ENCODE assay signal across 8 cellular contexts in the genomic region with DNA sequence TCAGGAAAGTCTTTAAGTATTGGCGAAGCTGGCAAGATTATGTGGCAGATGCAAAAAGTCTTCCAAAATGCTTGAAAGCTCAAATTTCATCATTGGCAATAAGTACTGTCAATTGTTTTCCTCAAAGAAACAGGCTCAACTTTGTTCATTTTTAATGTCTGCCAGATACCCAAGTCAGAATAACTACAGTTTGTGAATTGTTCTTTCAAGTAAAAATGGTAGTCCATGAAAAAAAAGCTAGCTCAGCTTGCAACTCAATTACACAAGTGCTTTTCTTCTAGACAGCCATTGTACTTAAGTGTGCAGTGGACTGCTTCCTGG.
DNase-seq lines count a peak whose midpoint lies in the region; ATAC-seq and TF ChIP-seq lines count a peak whose summit lies in the region.

No MANE protein-coding gene starts in this region.

- no peaks in the 10 kb centered on the region for H3K9me3 ChIP-seq in CD8-positive, alpha-beta T cell (ENCODE audit: low read length)
- H3K9me3 ChIP-seq in MM.1S (replicated peaks; ENCODE audit: insufficient read depth, low read length) (no peaks in the 10 kb centered on the region), neural progenitor cell (ENCODE audit: low read depth) (no peaks in the 10 kb centered on the region)

- H2AFZ ChIP-seq in MM.1S (ENCODE audit: low read length) = 0 out of 2 replicates have a peak overlapping the region, but pooled peaks have one; percentile 1
- H2AFZ ChIP-seq in neural progenitor cell (replicated peaks) = no peak overlapping the region

- peak overlapping the region; percentile 75 for H3K4me3 ChIP-seq in CD8-positive, alpha-beta T cell (ENCODE audit: low read depth, low read length)
- H3K4me3 ChIP-seq in MM.1S (ENCODE audit: low read length) = peak overlapping the region; percentile 86
- H3K4me3 ChIP-seq in neural progenitor cell = no peak overlapping the region

- no peak for TF ChIP-seq CTCF in CD8-positive, alpha-beta T cell (IDR thresholded peaks at IDR 0.05)
- TF ChIP-seq CTCF in MM.1S (IDR thresholded peaks at IDR 0.05; ENCODE audit: low read length) (no peak), neural progenitor cell (IDR thresholded peaks at IDR 0.05) (no peak)

- H3K79me2 ChIP-seq in MM.1S (ENCODE audit: low read length) = peaks cover 79% of the 10 kb centered on the region
- H3K79me2 ChIP-seq in neural progenitor cell (ENCODE audit: low read depth) = peaks cover 64% of the 10 kb centered on the region

- no peak for ATAC-seq in CD8-positive, alpha-beta T cell

- H3K4me1 Mint-ChIP-seq in CD8-positive, alpha-beta T cell (ENCODE audit: low read depth) = peaks cover 49% of the 10 kb centered on the region
- peaks cover 53% of the 10 kb centered on the region for H3K4me1 Mint-ChIP-seq in neural progenitor cell

- peak overlapping the region; percentile 83 for H3K27ac ChIP-seq in CD8-positive, alpha-beta T cell (ENCODE audit: low read depth, low read length)
- H3K27ac ChIP-seq in MM.1S (ENCODE audit: low read length) = peak overlapping the region; percentile 99
- peak overlapping the region; percentile 92 for H3K27ac ChIP-seq in cingulate gyrus (ENCODE audit: low read depth, low read length)
- peak overlapping the region; percentile 99 for H3K27ac ChIP-seq in neural progenitor cell

- no peaks in the 10 kb centered on the region for H3K9me2 ChIP-seq in MM.1S (replicated peaks; ENCODE audit: insufficient read depth, low read length)

- no peaks in the 10 kb centered on the region for H3K27me3 ChIP-seq in CD8-positive, alpha-beta T cell (ENCODE audit: insufficient read depth, low read length)
- H3K27me3 ChIP-seq in MM.1S (replicated peaks; ENCODE audit: insufficient read depth, low read length) (no peaks in the 10 kb centered on the region), neural progenitor cell (no peaks in the 10 kb centered on the region)

- intact Hi-C loops in CD8-positive, alpha-beta T cell (cut with DNase I, micrococcal nuclease) = loop anchor here (1.0 to 10.0 kb wide), 7 partner anchors 67 to 1449 kb away; partner anchors contain the start of genes NUDT9 (in 2 of the 2), HERC5 (in 1 of the 2) and HSD17B11 (in 1 of the 2)

- no peaks in the 10 kb centered on the region for H3K36me3 ChIP-seq in CD8-positive, alpha-beta T cell (ENCODE audit: insufficient read depth, low read length)
- H3K36me3 ChIP-seq in MM.1S (replicated peaks; ENCODE audit: insufficient read depth, low read length) (no peaks in the 10 kb centered on the region), neural progenitor cell (no peaks in the 10 kb centered on the region)

- peaks cover 35% of the 10 kb centered on the region for H3K4me1 ChIP-seq in CD8-positive, alpha-beta T cell (ENCODE audit: insufficient read depth, low read length)
- H3K4me1 ChIP-seq in MM.1S (ENCODE audit: low read length) (peaks cover 32% of the 10 kb centered on the region), neural progenitor cell (peaks cover 61% of the 10 kb centered on the region)

- H3K4me2 ChIP-seq in MM.1S (ENCODE audit: low read depth, low read length) (peak overlapping the region; percentile 93), neural progenitor cell (peak overlapping the region; percentile 92)

- H3F3A ChIP-seq in MM.1S (ENCODE audit: insufficient read depth, low read length) = peaks cover 50% of the 10 kb centered on the region
- peaks cover 67% of the 10 kb centered on the region for H3F3A ChIP-seq in neural progenitor cell (ENCODE audit: low read depth)

- H3K4me3 Mint-ChIP-seq in CD8-positive, alpha-beta T cell = peak overlapping the region; percentile 91
- H3K4me3 Mint-ChIP-seq in neural progenitor cell = peak overlapping the region; percentile 97

- DNase-seq in CD8-positive, alpha-beta T cell = no peak
- DNase-seq in MM.1S (peak; percentile 25), neural progenitor cell (ENCODE audit: low spot score) (no peak), NCI-H526 (lab: John Stamatoyannopoulos, UW) (no peak), NCI-H187 treated with DMSO at 0.1 percent for 48 hours (lab: John Stamatoyannopoulos, UW) (no peak), mesenteric fat pad (ENCODE audit: low spot score) (no peak), GM19238 (ENCODE audit: insufficient read length, low spot score) (no peak)

- H3K27me3 Mint-ChIP-seq in CD8-positive, alpha-beta T cell (ENCODE audit: low read depth) = no peaks in the 10 kb centered on the region
- H3K27me3 Mint-ChIP-seq in neural progenitor cell (ENCODE audit: insufficient read depth, low read depth) = no peaks in the 10 kb centered on the region

- no peaks in the 10 kb centered on the region for H3K9me3 Mint-ChIP-seq in CD8-positive, alpha-beta T cell
- H3K9me3 Mint-ChIP-seq in neural progenitor cell = no peaks in the 10 kb centered on the region

- H3K27ac Mint-ChIP-seq in CD8-positive, alpha-beta T cell = peak overlapping the region; percentile 96
- H3K27ac Mint-ChIP-seq in neural progenitor cell = no peak overlapping the region

- POLR2A ChIA-PET in CD8-positive, alpha-beta T cell (lab: Charles Lee) = interaction anchor here (1.2 to 6.2 kb wide), 3 partner anchors 13 to 69 kb away, joined by 3 to 148 read pairs (median 38); partner anchors contain the start of gene AFF1

- peaks cover 15% of the 10 kb centered on the region for H3K36me3 Mint-ChIP-seq in CD8-positive, alpha-beta T cell
- no peaks in the 10 kb centered on the region for H3K36me3 Mint-ChIP-seq in neural progenitor cell

- CTCF ChIA-PET in CD8-positive, alpha-beta T cell (lab: Charles Lee) = interaction anchor here (1.1 to 3.9 kb wide), 3 partner anchors 68 to 88 kb away, joined by 3 to 39 read pairs (median 29); partner anchors contain the start of gene AFF1

- H3K9ac ChIP-seq in MM.1S (ENCODE audit: low read length) (peak overlapping the region; percentile 94), neural progenitor cell (no peak overlapping the region)

- peaks cover 13% of the 10 kb centered on the region; the same call in 1 of the 2 replicates for H4K20me1 ChIP-seq in MM.1S (ENCODE audit: insufficient read depth, low read length)
- H4K20me1 ChIP-seq in neural progenitor cell (ENCODE audit: low read depth) = peaks cover 29% of the 10 kb centered on the region
